8 cellular contexts compared by ENCODE assay signal in the genomic region with DNA sequence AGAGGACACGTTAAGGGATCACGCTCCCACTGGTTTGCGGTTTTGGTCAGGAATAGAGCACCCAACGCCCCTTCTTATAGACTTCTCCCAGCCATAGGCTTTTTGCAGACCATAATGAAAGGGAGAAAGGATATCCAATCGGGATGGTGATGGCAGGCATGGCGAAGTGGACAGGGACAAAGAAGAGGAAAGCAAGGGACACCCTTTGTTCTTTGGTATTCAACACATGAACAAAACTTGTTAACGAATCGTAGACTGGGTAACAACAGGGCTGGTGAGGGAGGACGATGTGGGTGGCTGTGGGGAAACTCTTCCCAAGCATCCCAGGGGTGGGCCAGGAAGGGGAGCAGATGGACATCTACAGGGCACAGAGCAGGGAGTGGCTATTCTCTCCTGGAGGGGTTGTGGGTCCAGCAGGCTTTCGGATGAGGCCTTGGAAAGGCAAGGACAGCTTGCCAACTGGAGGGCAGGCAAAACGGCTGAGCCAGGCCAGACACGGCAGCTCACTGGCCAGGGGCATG. TPM values are rescaled to one million over a fixed set of nuclear protein-coding genes. Genes with fewer than 3 reads are reported as not detected.
DNase-seq lines count a peak whose midpoint lies in the region; ATAC-seq and TF ChIP-seq lines count a peak whose summit lies in the region.

No MANE protein-coding gene starts in this region.

- peak overlapping the region; percentile 100; the same call in 1 of the 2 replicates for H3K9ac ChIP-seq in SK-N-SH

- ATAC-seq in SK-N-SH treated with all-trans-retinoic acid at 6 μM for 48 hours (no peak), HG03469 (IDR thresholded peaks at IDR 0.05; ENCODE audit: unreplicated experiment) (no peak)

- H3K79me2 ChIP-seq in SK-N-SH (ENCODE audit: insufficient read depth): peaks cover 37% of the 10 kb centered on the region

- in situ Hi-C loops in KBM-7 (cut with MboI; ENCODE audit: low pct_unique_long_range_greater_than_20kb, low sequenced_read_pairs): no loop called here

- H3K9me3 ChIP-seq in SK-N-SH (no peaks in the 10 kb centered on the region), suprapubic skin (no peaks in the 10 kb centered on the region)

- 79% methylated on average over 12 of the region's 12 CpGs for WGBS in SK-N-SH (ENCODE audit: low lambda C conversion rate)
- 80% methylated on average over 10 of the region's 12 CpGs for WGBS in suprapubic skin

- no peak for TF ChIP-seq CTCF in SK-N-SH (IDR thresholded peaks at IDR 0.05)
- no peak for TF ChIP-seq CTCF in suprapubic skin (IDR thresholded peaks at IDR 0.05)

- peak overlapping the region; percentile 65 to 99 for H3K4me3 ChIP-seq in SK-N-SH (ENCODE audit: low read depth in 2 of 2, low read length in 1 of 2)
- H3K4me3 ChIP-seq in suprapubic skin: peak overlapping the region; percentile 92

- H3K9me2 ChIP-seq in SK-N-SH: no peaks in the 10 kb centered on the region

- H3K4me2 ChIP-seq in SK-N-SH: peak overlapping the region; percentile 98

- CTCF ChIA-PET in SK-N-SH (lab: Yijun Ruan, JAX): interaction anchor here (0.8 to 8.4 kb wide), 10 partner anchors 10 to 149 kb away, joined by 4 to 115 read pairs (median 20); a partner anchor contains a TSS

- H2AFZ ChIP-seq in SK-N-SH (ENCODE audit: low read depth): peak overlapping the region; percentile 90

- H3K4me1 ChIP-seq in SK-N-SH (ENCODE audit: control insufficient read depth in 1 of 2, insufficient read depth in 2 of 2, low read depth in 1 of 2, low read length in 1 of 2): peaks cover 13 to 22% of the 10 kb centered on the region in 2 experiments; a peak in 3 of 4 replicates
- peaks cover 36% of the 10 kb centered on the region for H3K4me1 ChIP-seq in suprapubic skin

- no peaks in the 10 kb centered on the region for H3K27me3 ChIP-seq in SK-N-SH (ENCODE audit: insufficient read depth)
- no peaks in the 10 kb centered on the region for H3K27me3 ChIP-seq in layer of hippocampus (ENCODE audit: control insufficient read depth, insufficient read depth, low read length)
- H3K27me3 ChIP-seq in suprapubic skin: no peaks in the 10 kb centered on the region

- no peak for TF ChIP-seq POLR2A in suprapubic skin (IDR thresholded peaks at IDR 0.05)

- POLR2A ChIA-PET in SK-N-SH (lab: Yijun Ruan, JAX): interaction anchor here (0.9 to 4.1 kb wide), 12 partner anchors 8 to 477 kb away, joined by 3 to 98 read pairs (median 14); a partner anchor contains a TSS

- DNase-seq in SK-N-SH: no peak
- DNase-seq in suprapubic skin (ENCODE audit: low spot score in 2 of 2): no peak
- no peak for DNase-seq in KBM-7
- DNase-seq in AML-193 (lab: John Stamatoyannopoulos, UW): no peak

- no peak for TF ChIP-seq RAD21 in SK-N-SH (IDR thresholded peaks at IDR 0.05; ENCODE audit: low read length)

- H3K36me3 ChIP-seq in SK-N-SH (replicated peaks in 1 of 2; ENCODE audit: control insufficient read depth in 1 of 2, insufficient read depth in 2 of 2, low read length in 1 of 2): peaks cover 21 to 26% of the 10 kb centered on the region in 2 experiments
- H3K36me3 ChIP-seq in suprapubic skin: peaks cover 17% of the 10 kb centered on the region

- H4K20me1 ChIP-seq in SK-N-SH (ENCODE audit: insufficient read depth): peaks cover 35% of the 10 kb centered on the region

- TF ChIP-seq EP300 in SK-N-SH (IDR thresholded peaks at IDR 0.05; ENCODE audit: borderline replicate concordance in 1 of 2, low read depth in 1 of 2, low read length in 1 of 2): no peak
- no peak for TF ChIP-seq EP300 in suprapubic skin (IDR thresholded peaks at IDR 0.05)

- H3F3A ChIP-seq in SK-N-SH (replicated peaks; ENCODE audit: insufficient read depth): peaks cover 21% of the 10 kb centered on the region

- H3K27ac ChIP-seq in SK-N-SH (ENCODE audit: low read depth in 2 of 2, low read length in 1 of 2): peak overlapping the region; percentile 43 to 86; a peak in 3 of 4 replicates
- H3K27ac ChIP-seq in angular gyrus (ENCODE audit: low read depth, low read length): peak overlapping the region; percentile 100
- H3K27ac ChIP-seq in layer of hippocampus (ENCODE audit: low read depth, low read length): peak overlapping the region; percentile 100
- H3K27ac ChIP-seq in suprapubic skin: peak overlapping the region; percentile 94

TF ChIP-seq in SK-N-SH, 30 proteins besides CTCF, POLR2A, EP300 and RAD21:
- TF ChIP-seq FOXJ3 (CRISPR knock-in tag; IDR thresholded peaks at IDR 0.05) (no peak), ELF1 (IDR thresholded peaks at IDR 0.05) (no peak), POLR2AphosphoS5 (IDR thresholded peaks at IDR 0.05; ENCODE audit: low read depth, low read length) (no peak), YY1 (IDR thresholded peaks at IDR 0.05; ENCODE audit: low read depth) (no peak), NFIC (IDR thresholded peaks at IDR 0.05; ENCODE audit: borderline replicate concordance) (no peak), TCF12 (IDR thresholded peaks at IDR 0.05) (no peak)

TF ChIP-seq in SK-N-SH treated with all-trans-retinoic acid at 6 μM for 48 hours, 23 proteins besides CTCF, POLR2A, EP300 and RAD21:
- no peak for TF ChIP-seq TOX (CRISPR knock-in tag; IDR thresholded peaks at IDR 0.05; ENCODE audit: borderline replicate concordance)
- no peak for TF ChIP-seq ZNF8 (CRISPR knock-in tag; IDR thresholded peaks at IDR 0.05)
TF ChIP-seq in SK-N-SH treated with all-trans-retinoic acid at 6 μM for 48 hours: peak in this region for 0.

RNA-seq across cellular contexts. Expression of a gene that starts 1.4 kb away (rescaled TPM):
- 843 and 1,069 TPM in 2 replicates for polyA plus RNA-seq in SK-N-SH (2012; rRNA removed)
- polyA plus RNA-seq in SK-N-SH (2012; cell fraction: cytosol; rRNA removed): 915 and 1,057 TPM in 2 replicates
- 744 and 797 TPM in 2 replicates for polyA plus RNA-seq in SK-N-SH (2012; cell fraction: nucleus; rRNA removed)
- 100 to 1,000 TPM; 450 to 830 (median 678) TPM for total RNA-seq in suprapubic skin

RNA-seq across cellular contexts. Expression of a gene that starts 11.9 kb away (rescaled TPM):
- polyA plus RNA-seq in SK-N-SH (2012; rRNA removed): 125 and 163 TPM in 2 replicates
- 69.7 and 109 TPM in 2 replicates for polyA plus RNA-seq in SK-N-SH (2012; cell fraction: cytosol; rRNA removed)
- 108 and 123 TPM in 2 replicates for polyA plus RNA-seq in SK-N-SH (2012; cell fraction: nucleus; rRNA removed)
- total RNA-seq in suprapubic skin: 10 to 100 TPM; 26.2 to 38.5 (median 30.9) TPM

RNA-seq across cellular contexts. Expression of a gene that starts 19.9 kb away (rescaled TPM):
- polyA plus RNA-seq in SK-N-SH (2012; rRNA removed): 5.8 and 6.4 TPM in 2 replicates
- polyA plus RNA-seq in SK-N-SH (2012; cell fraction: cytosol; rRNA removed): 4.0 and 4.4 TPM in 2 replicates
- polyA plus RNA-seq in SK-N-SH (2012; cell fraction: nucleus; rRNA removed): 7.8 and 12.0 TPM in 2 replicates
- total RNA-seq in suprapubic skin: 10 to 100 TPM; 12.9 to 25.0 (median 16.1) TPM

RNA-seq across cellular contexts. Expression of a gene that starts 22.1 kb away (rescaled TPM):
- 44.5 and 49.7 TPM in 2 replicates for polyA plus RNA-seq in SK-N-SH (2012; rRNA removed)
- 23.7 and 34.3 TPM in 2 replicates for polyA plus RNA-seq in SK-N-SH (2012; cell fraction: cytosol; rRNA removed)
- polyA plus RNA-seq in SK-N-SH (2012; cell fraction: nucleus; rRNA removed): 72.9 and 74.9 TPM in 2 replicates
- 100 to 1,000 TPM in 1 of 4 donors, 10 to 100 TPM in 3; 61.7 to 133 (median 75.3) TPM for total RNA-seq in suprapubic skin

RNA-seq across cellular contexts. Expression of a gene that starts 24.8 kb away (rescaled TPM):
- 0.05 and 0.10 TPM in 2 replicates for polyA plus RNA-seq in SK-N-SH (2012; rRNA removed)
- 0.08 and 0.18 TPM in 2 replicates for polyA plus RNA-seq in SK-N-SH (2012; cell fraction: cytosol; rRNA removed)
- 0.32 and 0.50 TPM in 2 replicates for polyA plus RNA-seq in SK-N-SH (2012; cell fraction: nucleus; rRNA removed)
- total RNA-seq in suprapubic skin: under 1 TPM in 2 of 4 donors, not detected in 2; 0.10 to 0.15 TPM
